ENCODE assay signal across 8 cellular contexts in genomic region chr3:161409069-161409468, GRCh38. TPM values are rescaled to one million over a fixed set of nuclear protein-coding genes. Genes with fewer than 3 reads are reported as not detected.
A peak's percentile ranks its signal among the peaks of the same experiment; 100 is the strongest.
DNase-seq lines count a peak whose midpoint lies in the region; ATAC-seq and TF ChIP-seq lines count a peak whose summit lies in the region.

No MANE protein-coding gene starts in this region.

- TF ChIP-seq CTCF in GM12875 (IDR thresholded peaks at IDR 0.05; ENCODE audit: borderline replicate concordance, insufficient read depth, low read depth, low read length) (peak; percentile 54), coronary artery (IDR thresholded peaks at IDR 0.05) (peak; percentile 36)

- ATAC-seq in HG03378 (IDR thresholded peaks at IDR 0.05; ENCODE audit: unreplicated experiment) (no peak), HG02588 (IDR thresholded peaks at IDR 0.05; ENCODE audit: unreplicated experiment) (no peak)

- H3K27ac ChIP-seq in coronary artery: no peak overlapping the region

- DNase-seq in AG08396 (ENCODE audit: low spot score) (peak; percentile 32), Kasumi-1 (lab: John Stamatoyannopoulos, UW) (peak; percentile 73 to 84), RKO (ENCODE audit: low spot score) (peak; percentile 82), coronary artery (ENCODE audit: low spot score) (no peak), myocyte (ENCODE audit: low read depth) (peak; percentile 55)

- H3K4me3 ChIP-seq in GM12875 (ENCODE audit: low read depth, low read length) (no peak overlapping the region), coronary artery (no peak overlapping the region)

RNA-seq across cellular contexts. Expression of gene SPTSSB, which starts 37.8 kb away (rescaled TPM):
- not detected in 2 replicates for total RNA-seq in myocyte
- polyA plus RNA-seq in myocyte (2012): not detected
